In genomic region chr14:53519137-53519536, GRCh38 we compare ENCODE assay signal across 30 cellular contexts.
A peak's percentile ranks its signal among the peaks of the same experiment; 100 is the strongest.
DNase-seq lines count a peak whose midpoint lies in the region; FAIRE-seq and TF ChIP-seq lines count a peak whose summit lies in the region.
"Had no signal": no experiment of that assay in that cellular context is flagged by ENCODE, and none has a peak within 500 bp of the region (broad histone marks: within the 10 kb centered on the region; RNA-seq: fewer than 3 reads in every experiment).

No MANE protein-coding gene starts in this region.

- DNase-seq in HT1080 (ENCODE audit: low read depth) (peak; percentile 35), amniotic stem cell (lab: John Stamatoyannopoulos, UW) (peak; percentile 17), fibroblast of mammary gland (ENCODE audit: low read depth) (peak; percentile 38), urothelium cell line (ENCODE audit: low spot score) (no peak), cerebellar nuclear complex (lab: John Stamatoyannopoulos, UW) (no peak), suprapubic skin (ENCODE audit: low spot score in 2 of 2) (no peak), NCI-H1417 (lab: John Stamatoyannopoulos, UW) (no peak), H7 (no peak)
- DNase-seq: activated CD8-positive, alpha-beta memory T cell treated with anti-CD3 and anti-CD28 coated beads, Interleukin-2, amount 50 U/mL, for 48 hours; activated CD8-positive, alpha-beta T cell treated with anti-CD3 and anti-CD28 coated beads for 36 hours; activated naive CD4-positive, alpha-beta T cell treated with anti-CD3 and anti-CD28 coated beads, Interleukin-2, amount 10 ng/mL, durations not matched to agents 7 days and 5 days; anterior cingulate cortex; Caco-2; caudate nucleus; DMS79; KG1; left cardiac atrium; mucosa of descending colon; natural killer cell; NCI-H1436; NCI-H2107; NCI-H446; NCI-H748 treated with DMSO at 0.1 percent for 48 hours; SIG-M5; stimulated activated CD4-positive, alpha-beta T cell treated with anti-CD3 and anti-CD28 coated beads, Interleukin-15, amount 100 ng/mL, for 24 hours; stimulated activated naive B cell treated with anti-CD40 and anti-IgM and Interleukin-4, amounts not matched to agents 10 μg/mL and 1 μg/mL and 100 μg/mL, for 72 hours; testis had no signal

- H3K27me3 ChIP-seq in suprapubic skin (no peaks in the 10 kb centered on the region), H7 (ENCODE audit: control insufficient read depth, insufficient read depth, low read length) (no peaks in the 10 kb centered on the region)
- H3K27me3 ChIP-seq: esophagus muscularis mucosa, hepatocyte, testis had no signal

- TF ChIP-seq EP300 in suprapubic skin (IDR thresholded peaks at IDR 0.05) = no peak

- FAIRE-seq in urothelium cell line (lab: Jason Lieb, UNC) = peak; percentile 59
- FAIRE-seq: RCC 7860 had no signal

- H3K36me3 ChIP-seq in suprapubic skin (no peaks in the 10 kb centered on the region), H7 (replicated peaks; ENCODE audit: control insufficient read depth, insufficient read depth, low read length) (no peaks in the 10 kb centered on the region)
- H3K36me3 ChIP-seq: esophagus muscularis mucosa had no signal

- no peak overlapping the region for H3K27ac ChIP-seq in suprapubic skin
- H3K27ac ChIP-seq: esophagus muscularis mucosa, hepatocyte, testis had no signal

- H3K9me3 ChIP-seq in suprapubic skin = no peaks in the 10 kb centered on the region
- H3K9me3 ChIP-seq: Caco-2, esophagus muscularis mucosa, mucosa of descending colon, testis had no signal

- TF ChIP-seq CTCF in fibroblast of mammary gland (conservative IDR thresholded peaks at IDR 0.05; ENCODE audit: control insufficient read depth, insufficient read depth, low read depth, low read length) (no peak), suprapubic skin (IDR thresholded peaks at IDR 0.05) (no peak)

- TF ChIP-seq POLR2A in suprapubic skin (IDR thresholded peaks at IDR 0.05) = no peak

- H3K4me3 ChIP-seq in fibroblast of mammary gland (ENCODE audit: control insufficient read depth, low read depth, low read length) (no peak overlapping the region), suprapubic skin (no peak overlapping the region), H7 (ENCODE audit: insufficient read depth, low read depth, low read length) (no peak overlapping the region)
- H3K4me3 ChIP-seq: esophagus muscularis mucosa, hepatocyte, mucosa of descending colon, testis had no signal

- no peaks in the 10 kb centered on the region for H3K4me1 ChIP-seq in suprapubic skin
- H3K4me1 ChIP-seq: testis had no signal

- 88% methylated on average over 1 of the region's 1 CpG for WGBS in suprapubic skin

Comparison
In these comparisons a context has a peak if more than half of its experiments do, and no peak if none do; other contexts are left out.
1. DNase-seq: peak in HT1080 (single experiment), amniotic stem cell (single experiment) and fibroblast of mammary gland (single experiment); none in urothelium cell line (single experiment), cerebellar nuclear complex (0 of 2), suprapubic skin (0 of 2), NCI-H1417 (0 of 3) and H7 (single experiment).